Comparison of ENCODE assay signal across 8 cellular contexts in genomic region chr16:74999683-75000480, GRCh38. TPM values are rescaled to one million over a fixed set of nuclear protein-coding genes. Genes with fewer than 3 reads are reported as not detected.
A peak's percentile ranks its signal among the peaks of the same experiment; 100 is the strongest.
DNase-seq lines count a peak whose midpoint lies in the region; ATAC-seq and TF ChIP-seq lines count a peak whose summit lies in the region.

No MANE protein-coding gene starts in this region.

- no peaks in the 10 kb centered on the region for H3K9me3 Mint-ChIP-seq in activated CD8-positive, alpha-beta T cell treated with anti-CD3 and anti-CD28 coated beads for 36 hours
- no peaks in the 10 kb centered on the region for H3K9me3 Mint-ChIP-seq in effector memory CD8-positive, alpha-beta T cell

- no peak overlapping the region for H2AK5ac ChIP-seq in mesendoderm (ENCODE audit: low read length)

- peak overlapping the region; percentile 80 for H3K9ac ChIP-seq in mesendoderm (ENCODE audit: low read length)

- peaks cover 10% of the 10 kb centered on the region for H3K27me3 Mint-ChIP-seq in activated CD8-positive, alpha-beta T cell treated with anti-CD3 and anti-CD28 coated beads for 36 hours
- H3K27me3 Mint-ChIP-seq in effector memory CD8-positive, alpha-beta T cell, result peaks cover 0 to 12% of the 10 kb centered on the region in 2 donors

- WGBS in mesendoderm (ENCODE audit: extremely low coverage, insufficient coverage, low lambda C conversion rate), result no CpG with 5 or more reads among the region's 66 CpGs

- no peak overlapping the region for H4K8ac ChIP-seq in mesendoderm (ENCODE audit: low read depth, low read length)

- no peak overlapping the region for H2BK15ac ChIP-seq in mesendoderm (replicated peaks; ENCODE audit: low read depth)

- TF ChIP-seq CTCF in activated CD8-positive, alpha-beta T cell treated with anti-CD3 and anti-CD28 coated beads for 36 hours (IDR thresholded peaks at IDR 0.05), result no peak

- peak overlapping the region; percentile 13 for H3K27ac Mint-ChIP-seq in activated CD8-positive, alpha-beta T cell treated with anti-CD3 and anti-CD28 coated beads for 36 hours
- peak overlapping the region; percentile 19 to 57 for H3K27ac Mint-ChIP-seq in effector memory CD8-positive, alpha-beta T cell

- H3K56ac ChIP-seq in mesendoderm (ENCODE audit: low read length), result peak overlapping the region; percentile 84

- peaks cover 8% of the 10 kb centered on the region for H3K4me1 ChIP-seq in mesendoderm (ENCODE audit: control insufficient read depth, low read depth, low read length)

- peak overlapping the region; percentile 98 for H3K18ac ChIP-seq in mesendoderm (ENCODE audit: low read length)

- H3K79me2 ChIP-seq in mesendoderm (ENCODE audit: control insufficient read depth, insufficient read depth, low read length), result peaks cover 47% of the 10 kb centered on the region

- H3K27me3 ChIP-seq in mesendoderm (ENCODE audit: insufficient read depth, low read length, poor library complexity), result no peaks in the 10 kb centered on the region

- H3K4me1 Mint-ChIP-seq in activated CD8-positive, alpha-beta T cell treated with anti-CD3 and anti-CD28 coated beads for 36 hours (ENCODE audit: low read depth), result peaks cover 18% of the 10 kb centered on the region
- H3K4me1 Mint-ChIP-seq in effector memory CD8-positive, alpha-beta T cell (ENCODE audit: low read depth in 2 of 2), result peaks cover 8 to 13% of the 10 kb centered on the region in 2 donors

- intact Hi-C loops in activated CD8-positive, alpha-beta T cell treated with anti-CD3 and anti-CD28 coated beads for 36 hours (cut with micrococcal nuclease), result loop anchor here (2.0 kb wide), 2 partner anchors 15 to 111 kb away; partner anchors contain the start of gene WDR59

- H3K4me3 ChIP-seq in mesendoderm (ENCODE audit: low read length), result peak overlapping the region; percentile 13

- H3K79me1 ChIP-seq in mesendoderm (ENCODE audit: low read length), result peaks cover 19% of the 10 kb centered on the region

- H3K23ac ChIP-seq in mesendoderm (ENCODE audit: low read length), result peak overlapping the region; percentile 24

- H2BK120ac ChIP-seq in mesendoderm (ENCODE audit: low read depth, low read length), result no peak overlapping the region

- H3K27ac ChIP-seq in mesendoderm (ENCODE audit: low read depth, low read length), result peak overlapping the region; percentile 84

- H3K4me2 ChIP-seq in mesendoderm (ENCODE audit: low read length), result peak overlapping the region; percentile 44

- no peaks in the 10 kb centered on the region for H3K36me3 Mint-ChIP-seq in activated CD8-positive, alpha-beta T cell treated with anti-CD3 and anti-CD28 coated beads for 36 hours (ENCODE audit: low read depth)
- H3K36me3 Mint-ChIP-seq in effector memory CD8-positive, alpha-beta T cell (ENCODE audit: insufficient read depth), result peaks cover 13% of the 10 kb centered on the region

- no peaks in the 10 kb centered on the region for H3K36me3 ChIP-seq in mesendoderm (ENCODE audit: control insufficient read depth, insufficient read depth, low read length)

- no peak overlapping the region for H2BK5ac ChIP-seq in mesendoderm (ENCODE audit: low read length)

- POLR2A ChIA-PET in activated CD8-positive, alpha-beta T cell treated with anti-CD3 and anti-CD28 coated beads for 36 hours (lab: Charles Lee), result interaction anchor here (0.6 to 2.0 kb wide), 4 partner anchors 12 to 113 kb away, joined by 3 to 25 read pairs (median 5); partner anchors contain the start of gene WDR59

- peak overlapping the region; percentile 92 for H3K4ac ChIP-seq in mesendoderm (ENCODE audit: low read depth, low read length)

- peak overlapping the region; percentile 77 for H3K4me3 Mint-ChIP-seq in activated CD8-positive, alpha-beta T cell treated with anti-CD3 and anti-CD28 coated beads for 36 hours
- H3K4me3 Mint-ChIP-seq in effector memory CD8-positive, alpha-beta T cell, result peak overlapping the region; percentile 76 to 82

- CTCF ChIA-PET in activated CD8-positive, alpha-beta T cell treated with anti-CD3 and anti-CD28 coated beads for 36 hours (lab: Charles Lee), result interaction anchor here (2.3 to 9.6 kb wide), 3 partner anchors 14 to 111 kb away, joined by 6 to 158 read pairs (median 33); partner anchors contain the start of gene WDR59

- DNase-seq in AG08396 (ENCODE audit: low spot score) (peak; percentile 58), NCI-H1417 treated with DMSO at 0.1 percent for 48 hours (lab: John Stamatoyannopoulos, UW) (peak; percentile 21), mesendoderm (peak; percentile 62), MV-4-11 (lab: John Stamatoyannopoulos, UW) (no peak)
- peak; percentile 80 for DNase-seq in activated CD8-positive, alpha-beta T cell treated with anti-CD3 and anti-CD28 coated beads for 36 hours
- DNase-seq in effector memory CD8-positive, alpha-beta T cell, result peak; percentile 47 to 53 (median 48)
- DNase-seq in stimulated activated CD8-positive, alpha-beta memory T cell treated with anti-CD3 and anti-CD28 coated beads, Interleukin-15, amount 100 ng/mL, for 4 hours (ENCODE audit: low read depth in 2 of 2), result peak; percentile 13

- peak; percentile 37 for ATAC-seq in GM19397 (IDR thresholded peaks at IDR 0.05; ENCODE audit: unreplicated experiment)
- ATAC-seq in activated CD8-positive, alpha-beta T cell treated with anti-CD3 and anti-CD28 coated beads for 36 hours, result peak; percentile 55
- peak; percentile 62 for ATAC-seq in effector memory CD8-positive, alpha-beta T cell (replicated peaks)

- H4K5ac ChIP-seq in mesendoderm (ENCODE audit: low read length), result no peak overlapping the region

RNA-seq across cellular contexts. Expression of gene ZNRF1, which starts 1.1 kb away (rescaled TPM):
- 10 to 100 TPM; 11.0 to 13.7 TPM for total RNA-seq in activated CD8-positive, alpha-beta T cell treated with anti-CD3 and anti-CD28 coated beads for 36 hours
- 51.7 TPM for polyA plus RNA-seq in mesendoderm (2013, experiment 1 of 2)
- 50.6 TPM for polyA plus RNA-seq in mesendoderm (2013, experiment 2 of 2)

RNA-seq across cellular contexts. Expression of gene WDR59, which starts 15.0 kb away (rescaled TPM):
- 10 to 100 TPM; 59.1 to 68.1 TPM for total RNA-seq in activated CD8-positive, alpha-beta T cell treated with anti-CD3 and anti-CD28 coated beads for 36 hours
- polyA plus RNA-seq in mesendoderm (2013, experiment 1 of 2), result 31.4 TPM
- 32.9 TPM for polyA plus RNA-seq in mesendoderm (2013, experiment 2 of 2)
